In the genomic region with DNA sequence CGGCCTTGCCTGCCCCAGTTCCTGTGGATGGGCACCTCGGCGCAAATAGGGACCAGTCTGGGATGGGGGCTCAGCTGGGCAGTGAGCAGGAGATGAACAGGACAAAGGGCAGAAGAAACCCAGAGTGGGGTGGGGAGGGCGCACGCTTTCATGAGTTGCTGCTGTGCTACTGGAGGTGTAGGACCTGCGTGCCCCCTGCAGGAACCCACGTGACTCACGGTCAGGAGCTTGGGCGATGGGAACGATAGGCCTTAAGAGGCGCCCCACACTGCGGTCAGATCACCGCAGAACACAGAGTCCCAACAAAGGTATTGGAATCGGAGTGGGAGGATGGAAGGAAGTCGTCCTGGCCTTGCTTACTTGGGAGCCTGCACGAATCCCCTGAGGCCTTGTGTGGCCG, we compare ENCODE assay signal across 1 cellular context.
TF ChIP-seq lines count a peak whose summit lies in the region.

No MANE protein-coding gene starts in this region.

TF ChIP-seq in Ishikawa, 13 proteins besides CTCF, POLR2A, EP300 and RAD21 (continued from another document):
- TF ChIP-seq, protein P1, sequence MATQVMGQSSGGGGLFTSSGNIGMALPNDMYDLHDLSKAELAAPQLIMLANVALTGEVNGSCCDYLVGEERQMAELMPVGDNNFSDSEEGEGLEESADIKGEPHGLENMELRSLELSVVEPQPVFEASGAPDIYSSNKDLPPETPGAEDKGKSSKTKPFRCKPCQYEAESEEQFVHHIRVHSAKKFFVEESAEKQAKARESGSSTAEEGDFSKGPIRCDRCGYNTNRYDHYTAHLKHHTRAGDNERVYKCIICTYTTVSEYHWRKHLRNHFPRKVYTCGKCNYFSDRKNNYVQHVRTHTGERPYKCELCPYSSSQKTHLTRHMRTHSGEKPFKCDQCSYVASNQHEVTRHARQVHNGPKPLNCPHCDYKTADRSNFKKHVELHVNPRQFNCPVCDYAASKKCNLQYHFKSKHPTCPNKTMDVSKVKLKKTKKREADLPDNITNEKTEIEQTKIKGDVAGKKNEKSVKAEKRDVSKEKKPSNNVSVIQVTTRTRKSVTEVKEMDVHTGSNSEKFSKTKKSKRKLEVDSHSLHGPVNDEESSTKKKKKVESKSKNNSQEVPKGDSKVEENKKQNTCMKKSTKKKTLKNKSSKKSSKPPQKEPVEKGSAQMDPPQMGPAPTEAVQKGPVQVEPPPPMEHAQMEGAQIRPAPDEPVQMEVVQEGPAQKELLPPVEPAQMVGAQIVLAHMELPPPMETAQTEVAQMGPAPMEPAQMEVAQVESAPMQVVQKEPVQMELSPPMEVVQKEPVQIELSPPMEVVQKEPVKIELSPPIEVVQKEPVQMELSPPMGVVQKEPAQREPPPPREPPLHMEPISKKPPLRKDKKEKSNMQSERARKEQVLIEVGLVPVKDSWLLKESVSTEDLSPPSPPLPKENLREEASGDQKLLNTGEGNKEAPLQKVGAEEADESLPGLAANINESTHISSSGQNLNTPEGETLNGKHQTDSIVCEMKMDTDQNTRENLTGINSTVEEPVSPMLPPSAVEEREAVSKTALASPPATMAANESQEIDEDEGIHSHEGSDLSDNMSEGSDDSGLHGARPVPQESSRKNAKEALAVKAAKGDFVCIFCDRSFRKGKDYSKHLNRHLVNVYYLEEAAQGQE (IDR thresholded peaks at IDR 0.05; ENCODE audit: low read depth) = no peak
- TF ChIP-seq, protein P2, sequence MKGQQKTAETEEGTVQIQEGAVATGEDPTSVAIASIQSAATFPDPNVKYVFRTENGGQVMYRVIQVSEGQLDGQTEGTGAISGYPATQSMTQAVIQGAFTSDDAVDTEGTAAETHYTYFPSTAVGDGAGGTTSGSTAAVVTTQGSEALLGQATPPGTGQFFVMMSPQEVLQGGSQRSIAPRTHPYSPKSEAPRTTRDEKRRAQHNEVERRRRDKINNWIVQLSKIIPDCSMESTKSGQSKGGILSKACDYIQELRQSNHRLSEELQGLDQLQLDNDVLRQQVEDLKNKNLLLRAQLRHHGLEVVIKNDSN (IDR thresholded peaks at IDR 0.05) = no peak
- no peak for TF ChIP-seq YY1 (IDR thresholded peaks at IDR 0.05; ENCODE audit: low read depth)
- TF ChIP-seq, protein P3, sequence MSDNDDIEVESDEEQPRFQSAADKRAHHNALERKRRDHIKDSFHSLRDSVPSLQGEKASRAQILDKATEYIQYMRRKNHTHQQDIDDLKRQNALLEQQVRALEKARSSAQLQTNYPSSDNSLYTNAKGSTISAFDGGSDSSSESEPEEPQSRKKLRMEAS (IDR thresholded peaks at IDR 0.05) = no peak
- TF ChIP-seq CEBPB (IDR thresholded peaks at IDR 0.05) = no peak
- TF ChIP-seq NFIC (IDR thresholded peaks at IDR 0.05) = no peak
- TF ChIP-seq FOXM1 (IDR thresholded peaks at IDR 0.05; ENCODE audit: borderline replicate concordance, low read depth) = no peak
- no peak for TF ChIP-seq ZBTB7A (IDR thresholded peaks at IDR 0.05; ENCODE audit: low read depth)
- no peak for TF ChIP-seq CREB1 (IDR thresholded peaks at IDR 0.05; ENCODE audit: low read depth)
- no peak for TF ChIP-seq TCF12 (IDR thresholded peaks at IDR 0.05; ENCODE audit: low read depth)
